ENCODE assay signal across 8 cellular contexts in genomic region chr1:156497743-156498446, GRCh38. TPM values are rescaled to one million over a fixed set of nuclear protein-coding genes. Genes with fewer than 3 reads are reported as not detected.
DNase-seq lines count a peak whose midpoint lies in the region; ATAC-seq and TF ChIP-seq lines count a peak whose summit lies in the region.

No MANE protein-coding gene starts in this region.

- ATAC-seq in lower lobe of right lung (no peak), thoracic aorta (ENCODE audit: insufficient number of reproducible peaks, low FRiP score, low read depth) (no peak), GM21528 (IDR thresholded peaks at IDR 0.05; ENCODE audit: low FRiP score, unreplicated experiment) (no peak), HG02759 (IDR thresholded peaks at IDR 0.05; ENCODE audit: unreplicated experiment) (no peak)

- H3K4me3 Mint-ChIP-seq in activated CD4-positive, alpha-beta T cell treated with anti-CD3 and anti-CD28 coated beads, Interleukin-2, amount 10 ng/mL, durations not matched to agents 7 days and 5 days = peak overlapping the region; percentile 48

- peaks cover 3% of the 10 kb centered on the region for H3K9me3 Mint-ChIP-seq in activated CD4-positive, alpha-beta T cell treated with anti-CD3 and anti-CD28 coated beads, Interleukin-2, amount 10 ng/mL, durations not matched to agents 7 days and 5 days

- H3K27me3 Mint-ChIP-seq in activated CD4-positive, alpha-beta T cell treated with anti-CD3 and anti-CD28 coated beads, Interleukin-2, amount 10 ng/mL, durations not matched to agents 7 days and 5 days = no peaks in the 10 kb centered on the region

- TF ChIP-seq CTCF in adrenal gland (IDR thresholded peaks at IDR 0.05) (no peak), lower lobe of right lung (IDR thresholded peaks at IDR 0.05) (no peak), thoracic aorta (IDR thresholded peaks at IDR 0.05) (no peak)

- DNase-seq in activated CD4-positive, alpha-beta T cell treated with anti-CD3 and anti-CD28 coated beads, Interleukin-2, amount 10 ng/mL, durations not matched to agents 7 days and 5 days = no peak
- DNase-seq in activated CD4-positive, alpha-beta T cell treated with anti-CD3 and anti-CD28 coated beads for 1 hour = no peak
- peak in 6 of 7 donors; percentile 48 to 75 (median 57) for DNase-seq in adrenal gland
- DNase-seq in lower lobe of right lung = no peak
- DNase-seq in thoracic aorta (ENCODE audit: low spot score) = no peak
- no peak for DNase-seq in OCI-M1 (lab: John Stamatoyannopoulos, UW)

- no peaks in the 10 kb centered on the region for H3K36me3 ChIP-seq in adrenal gland (replicated peaks in 1 of 2)
- peaks cover 10% of the 10 kb centered on the region for H3K36me3 ChIP-seq in lower lobe of right lung
- peaks cover 9% of the 10 kb centered on the region for H3K36me3 ChIP-seq in thoracic aorta

- peak overlapping the region; percentile 33 for H3K27ac Mint-ChIP-seq in activated CD4-positive, alpha-beta T cell treated with anti-CD3 and anti-CD28 coated beads, Interleukin-2, amount 10 ng/mL, durations not matched to agents 7 days and 5 days

- H3K4me1 Mint-ChIP-seq in activated CD4-positive, alpha-beta T cell treated with anti-CD3 and anti-CD28 coated beads, Interleukin-2, amount 10 ng/mL, durations not matched to agents 7 days and 5 days = peaks cover 71% of the 10 kb centered on the region

- H3K4me1 ChIP-seq in adrenal gland (replicated peaks in 1 of 2) (peaks cover 74 to 79% of the 10 kb centered on the region in 2 donors), lower lobe of right lung (peaks cover 78% of the 10 kb centered on the region), thoracic aorta (ENCODE audit: control insufficient read depth in 1 of 2, low read depth in 2 of 2) (peaks cover 65 to 70% of the 10 kb centered on the region in 2 donors)

- H3K27me3 ChIP-seq in adrenal gland (no peaks in the 10 kb centered on the region), lower lobe of right lung (ENCODE audit: low read depth) (no peaks in the 10 kb centered on the region), thoracic aorta (replicated peaks; ENCODE audit: insufficient read depth) (no peaks in the 10 kb centered on the region)

- H3K9me3 ChIP-seq in adrenal gland (replicated peaks in 1 of 3) (no peaks in the 10 kb centered on the region), lower lobe of right lung (no peaks in the 10 kb centered on the region), thoracic aorta (no peaks in the 10 kb centered on the region)

- POLR2A ChIA-PET in activated CD4-positive, alpha-beta T cell treated with anti-CD3 and anti-CD28 coated beads, Interleukin-2, amount 10 ng/mL, durations not matched to agents 7 days and 5 days (lab: Charles Lee) = no interaction called here

- peak in 1 of 2 donors; percentile 53 for TF ChIP-seq POLR2A in adrenal gland (IDR thresholded peaks at IDR 0.05)

- H3K27ac ChIP-seq in adrenal gland = peak overlapping the region; percentile 33 to 100 (median 100)
- H3K27ac ChIP-seq in lower lobe of right lung = peak overlapping the region; percentile 37
- peak overlapping the region; percentile 97 to 100 for H3K27ac ChIP-seq in thoracic aorta

- CTCF ChIA-PET in activated CD4-positive, alpha-beta T cell treated with anti-CD3 and anti-CD28 coated beads, Interleukin-2, amount 10 ng/mL, durations not matched to agents 7 days and 5 days (lab: Charles Lee) = interaction anchor here (0.5 to 2.2 kb wide), 6 partner anchors 7 to 53 kb away, joined by 3 to 11 read pairs (median 4); no protein-coding TSS in a partner anchor

- peaks cover 25% of the 10 kb centered on the region for H3K36me3 Mint-ChIP-seq in activated CD4-positive, alpha-beta T cell treated with anti-CD3 and anti-CD28 coated beads, Interleukin-2, amount 10 ng/mL, durations not matched to agents 7 days and 5 days (ENCODE audit: low read depth)

- intact Hi-C loops in adrenal gland (cut with DNase I) = no loop called here
- intact Hi-C loops in lower lobe of right lung (cut with DNase I) = no loop called here

- H3K4me3 ChIP-seq in adrenal gland (peak overlapping the region in 2 of 4 donors; percentile 97 to 99), lower lobe of right lung (peak overlapping the region; percentile 88), thoracic aorta (peak overlapping the region; percentile 87)

- WGBS in adrenal gland, 4 donors = 28 to 34% (median 33%) methylated on average over 6 of the region's 6 CpGs

RNA-seq across cellular contexts. Expression of gene MEF2D, which starts 2.7 kb away (rescaled TPM):
- total RNA-seq in activated CD4-positive, alpha-beta T cell treated with anti-CD3 and anti-CD28 coated beads, Interleukin-2, amount 10 ng/mL, durations not matched to agents 7 days and 5 days = 10 to 100 TPM; 34.0 to 39.4 TPM
- total RNA-seq in adrenal gland (10 to 100 TPM; 28.1 to 89.9 (median 74.6) TPM), lower lobe of right lung (51.0 TPM), thoracic aorta (100 to 1,000 TPM in 1 of 2 donors, 10 to 100 TPM in 1; 76.1 to 101 TPM)
- 10 to 100 TPM; 29.1 to 37.4 (median 35.3) TPM for polyA plus RNA-seq in adrenal gland

Comparison
In these comparisons a context has a peak if more than half of its experiments do, and no peak if none do; other contexts are left out.
1. DNase-seq: peak in adrenal gland (6 of 7); none in activated CD4-positive, alpha-beta T cell treated with anti-CD3 and anti-CD28 coated beads, Interleukin-2, amount 10 ng/mL, durations not matched to agents 7 days and 5 days (single experiment), activated CD4-positive, alpha-beta T cell treated with anti-CD3 and anti-CD28 coated beads for 1 hour (single experiment), lower lobe of right lung (single experiment), thoracic aorta (single experiment) and OCI-M1 (single experiment).
2. H3K27ac ChIP-seq: peak in every context shown above with its lines; median percentile 100 in adrenal gland; 98 in thoracic aorta; 37 in lower lobe of right lung.